ENCODE assay signal across 16 cellular contexts in genomic region chr11:78230161-78230877, GRCh38. TPM values are rescaled to one million over a fixed set of nuclear protein-coding genes. Genes with fewer than 3 reads are reported as not detected.
A peak's percentile ranks its signal among the peaks of the same experiment; 100 is the strongest.
DNase-seq lines count a peak whose midpoint lies in the region; ATAC-seq, FAIRE-seq and TF ChIP-seq lines count a peak whose summit lies in the region.
"Had no signal": no experiment of that assay in that cellular context is flagged by ENCODE, and none has a peak within 500 bp of the region (broad histone marks: within the 10 kb centered on the region; RNA-seq: fewer than 3 reads in every experiment).

No MANE protein-coding gene starts in this region.

- TF ChIP-seq POLR2A in GM12892 (IDR thresholded peaks at IDR 0.05; ENCODE audit: low read depth, low read length): no peak

- H3K9me3 ChIP-seq in BLaER1 treated with 17β-estradiol and CSF1 and Interleukin-3, amounts not matched to agents 10 nM and 100 nM (replicated peaks in 1 of 11): no peaks in the 10 kb centered on the region
- H3K9me3 ChIP-seq in lung (ENCODE audit: control insufficient read depth in 2 of 2, insufficient read depth in 1 of 2, low read length in 1 of 2): no peaks in the 10 kb centered on the region

- H3K4me3 Mint-ChIP-seq in activated T-helper 1 cell treated with anti-CD3 and anti-CD28 coated beads, Interleukin-12 subunit alpha, Interleukin-12 subunit beta, Interleukin-2, Interleukin-4 antibody, amounts not matched to agents 30 ng/mL and 10 ng/mL and 1 ng/mL, durations not matched to agents 14 hours and 24 hours and 36 hours: no peak overlapping the region
- H3K4me3 Mint-ChIP-seq: activated naive CD8-positive, alpha-beta T cell had no signal

- H3K27me3 Mint-ChIP-seq in activated T-helper 1 cell treated with anti-CD3 and anti-CD28 coated beads, Interleukin-12 subunit alpha, Interleukin-12 subunit beta, Interleukin-2, Interleukin-4 antibody, amounts not matched to agents 30 ng/mL and 10 ng/mL and 1 ng/mL, durations not matched to agents 14 hours and 24 hours and 36 hours (ENCODE audit: insufficient read depth): no peaks in the 10 kb centered on the region
- H3K27me3 Mint-ChIP-seq: activated naive CD8-positive, alpha-beta T cell had no signal

- peak overlapping the region in 8 of 11 experiments; percentile 5 to 54 (median 20); a peak in 8 of 22 replicates for H3K4me2 ChIP-seq in BLaER1 treated with 17β-estradiol and CSF1 and Interleukin-3, amounts not matched to agents 10 nM and 100 nM

- 59 to 72% methylated on average over 7 of the region's 7 CpGs for WGBS in lung, 2 donors

- H3K9ac ChIP-seq in BLaER1 treated with 17β-estradiol and CSF1 and Interleukin-3, amounts not matched to agents 10 nM and 100 nM: no peak overlapping the region

- peak overlapping the region; percentile 6 for H3K27ac Mint-ChIP-seq in activated T-helper 1 cell treated with anti-CD3 and anti-CD28 coated beads, Interleukin-12 subunit alpha, Interleukin-12 subunit beta, Interleukin-2, Interleukin-4 antibody, amounts not matched to agents 30 ng/mL and 10 ng/mL and 1 ng/mL, durations not matched to agents 14 hours and 24 hours and 36 hours
- H3K27ac Mint-ChIP-seq: activated naive CD8-positive, alpha-beta T cell had no signal

- no peaks in the 10 kb centered on the region for H3K9me3 Mint-ChIP-seq in activated T-helper 1 cell treated with anti-CD3 and anti-CD28 coated beads, Interleukin-12 subunit alpha, Interleukin-12 subunit beta, Interleukin-2, Interleukin-4 antibody, amounts not matched to agents 30 ng/mL and 10 ng/mL and 1 ng/mL, durations not matched to agents 14 hours and 24 hours and 36 hours

- intact Hi-C loops in activated T-helper 1 cell treated with anti-CD3 and anti-CD28 coated beads, Interleukin-12 subunit alpha, Interleukin-12 subunit beta, Interleukin-2, Interleukin-4 antibody, amounts not matched to agents 30 ng/mL and 10 ng/mL and 1 ng/mL, durations not matched to agents 14 hours and 24 hours and 36 hours (cut with micrococcal nuclease): no loop called here

- ATAC-seq in lung (ENCODE audit: insufficient read depth, low FRiP score) (no peak), GM21786 (IDR thresholded peaks at IDR 0.05; ENCODE audit: unreplicated experiment) (no peak)
- ATAC-seq: esophagus mucosa; sciatic nerve; stimulated activated naive CD8-positive, alpha-beta T cell treated with anti-CD3 and anti-CD28 coated beads, Interleukin-15, Interleukin-2, amounts not matched to agents 100 U/mL and 50 U/mL, for 24 hours had no signal

- no peak for DNase-seq in GM12892 (ENCODE audit: insufficient read length)
- no peak for DNase-seq in activated T-helper 1 cell treated with anti-CD3 and anti-CD28 coated beads, Interleukin-12 subunit alpha, Interleukin-12 subunit beta, Interleukin-2, Interleukin-4 antibody, amounts not matched to agents 30 ng/mL and 10 ng/mL and 1 ng/mL, durations not matched to agents 14 hours and 24 hours and 36 hours (ENCODE audit: low spot score)
- no peak for DNase-seq in lung (ENCODE audit: low spot score)
- no peak for DNase-seq in NCI-H2107 (lab: John Stamatoyannopoulos, UW)
- no peak for DNase-seq in COLO829 (ENCODE audit: low spot score)
- DNase-seq: hippocampal formation; stimulated activated naive CD8-positive, alpha-beta T cell treated with anti-CD3 and anti-CD28 coated beads, Interleukin-15, Interleukin-2, amounts not matched to agents 100 U/mL and 50 U/mL, for 24 hours; T1000 had no signal

- H3K4me1 Mint-ChIP-seq in activated T-helper 1 cell treated with anti-CD3 and anti-CD28 coated beads, Interleukin-12 subunit alpha, Interleukin-12 subunit beta, Interleukin-2, Interleukin-4 antibody, amounts not matched to agents 30 ng/mL and 10 ng/mL and 1 ng/mL, durations not matched to agents 14 hours and 24 hours and 36 hours (ENCODE audit: low read depth): peaks cover 63% of the 10 kb centered on the region

- peaks cover 35 to 49% (median 44%) of the 10 kb centered on the region in 10 experiments for H3K4me1 ChIP-seq in BLaER1 treated with 17β-estradiol and CSF1 and Interleukin-3, amounts not matched to agents 10 nM and 100 nM
- peaks cover 4 to 15% of the 10 kb centered on the region in 2 donors for H3K4me1 ChIP-seq in lung (ENCODE audit: control insufficient read depth in 2 of 2, insufficient read depth in 2 of 2, low read length in 2 of 2)

- peaks cover 33% of the 10 kb centered on the region for H3K36me3 Mint-ChIP-seq in activated T-helper 1 cell treated with anti-CD3 and anti-CD28 coated beads, Interleukin-12 subunit alpha, Interleukin-12 subunit beta, Interleukin-2, Interleukin-4 antibody, amounts not matched to agents 30 ng/mL and 10 ng/mL and 1 ng/mL, durations not matched to agents 14 hours and 24 hours and 36 hours (ENCODE audit: low read depth)

- no peak overlapping the region for H3K4me3 ChIP-seq in BLaER1 treated with 17β-estradiol and CSF1 and Interleukin-3, amounts not matched to agents 10 nM and 100 nM
- no peak overlapping the region for H3K4me3 ChIP-seq in lung

- FAIRE-seq in GM12892 (lab: Jason Lieb, UNC): peak; percentile 46
- FAIRE-seq: G401.6, H54 had no signal

- no peak overlapping the region for H3K27ac ChIP-seq in BLaER1 treated with 17β-estradiol and CSF1 and Interleukin-3, amounts not matched to agents 10 nM and 100 nM
- peak overlapping the region; percentile 6 to 41 for H3K27ac ChIP-seq in lung (ENCODE audit: low read depth in 1 of 2, low read length in 1 of 2)
- H3K27ac ChIP-seq: RWPE1 had no signal

- TF ChIP-seq CTCF in lung (IDR thresholded peaks at IDR 0.05; ENCODE audit: control extremely low read depth, extremely low read depth): no peak

- H3K27me3 ChIP-seq in BLaER1 treated with 17β-estradiol and CSF1 and Interleukin-3, amounts not matched to agents 10 nM and 100 nM: no peaks in the 10 kb centered on the region
- no peaks in the 10 kb centered on the region for H3K27me3 ChIP-seq in lung (ENCODE audit: control insufficient read depth, insufficient read depth)

- peaks cover 37 to 84% (median 64%) of the 10 kb centered on the region in 11 experiments for H3K36me3 ChIP-seq in BLaER1 treated with 17β-estradiol and CSF1 and Interleukin-3, amounts not matched to agents 10 nM and 100 nM
- H3K36me3 ChIP-seq in lung (ENCODE audit: control insufficient read depth in 2 of 2, insufficient read depth in 2 of 2, low read length in 2 of 2): peaks cover 0 to 8% of the 10 kb centered on the region in 2 donors

- H4K20me1 ChIP-seq in BLaER1 treated with 17β-estradiol and CSF1 and Interleukin-3, amounts not matched to agents 10 nM and 100 nM: peaks cover 0 to 98% (median 13%) of the 10 kb centered on the region in 11 experiments; a peak in 12 of 22 replicates

RNA-seq across cellular contexts. Expression of gene USP35, which starts 41.6 kb away (rescaled TPM):
- 2.4 TPM for polyA plus RNA-seq in GM12892 (2012; ENCODE audit: missing spikeins)
- total RNA-seq in activated T-helper 1 cell treated with anti-CD3 and anti-CD28 coated beads, Interleukin-12 subunit alpha, Interleukin-12 subunit beta, Interleukin-2, Interleukin-4 antibody, amounts not matched to agents 30 ng/mL and 10 ng/mL and 1 ng/mL, durations not matched to agents 14 hours and 24 hours and 36 hours: 11.8 and 14.0 TPM in 2 replicates
- total RNA-seq in lung: 1 to 10 TPM; 4.9 to 9.6 TPM
- 1 to 10 TPM; 4.9 to 6.2 TPM for polyA plus RNA-seq in lung

RNA-seq across cellular contexts. Expression of gene KCTD21, which starts 41.9 kb away (rescaled TPM):
- 1.7 TPM for polyA plus RNA-seq in GM12892 (2012; ENCODE audit: missing spikeins)
- 10.7 and 12.0 TPM in 2 replicates for total RNA-seq in activated T-helper 1 cell treated with anti-CD3 and anti-CD28 coated beads, Interleukin-12 subunit alpha, Interleukin-12 subunit beta, Interleukin-2, Interleukin-4 antibody, amounts not matched to agents 30 ng/mL and 10 ng/mL and 1 ng/mL, durations not matched to agents 14 hours and 24 hours and 36 hours
- 10 to 100 TPM in 1 of 2 donors, 1 to 10 TPM in 1; 8.9 to 10.8 TPM for total RNA-seq in lung
- polyA plus RNA-seq in lung: 1 to 10 TPM; 4.1 to 6.1 TPM

Comparison
In these comparisons a context has a peak if more than half of its experiments do, and no peak if none do; other contexts are left out.
1. H3K27ac ChIP-seq: peak in lung (2 of 2); none in BLaER1 treated with 17β-estradiol and CSF1 and Interleukin-3, amounts not matched to agents 10 nM and 100 nM (0 of 11).